In genomic region chr15:96393209-96393513, GRCh38 we compare ENCODE assay signal across 14 cellular contexts.
DNase-seq lines count a peak whose midpoint lies in the region; ATAC-seq, FAIRE-seq and TF ChIP-seq lines count a peak whose summit lies in the region.
"Had no signal": no experiment of that assay in that cellular context is flagged by ENCODE, and none has a peak within 500 bp of the region (broad histone marks: within the 10 kb centered on the region; RNA-seq: fewer than 3 reads in every experiment).

No MANE protein-coding gene starts in this region.

- FAIRE-seq in HepG2 (lab: Jason Lieb, UNC), result no peak

- ATAC-seq in HepG2 (no peak), left lobe of liver (peak; percentile 70)

- H3K36me3 Mint-ChIP-seq in activated naive CD4-positive, alpha-beta T cell treated with anti-CD3 and anti-CD28 coated beads, Interleukin-2, amount 10 ng/mL, durations not matched to agents 7 days and 5 days, result no peaks in the 10 kb centered on the region
- H3K36me3 Mint-ChIP-seq: CD4-positive, CD25-positive, alpha-beta regulatory T cell had no signal

- H3K9me3 ChIP-seq in liver (ENCODE audit: control insufficient read depth in 4 of 4, low read length in 3 of 4), result no peaks in the 10 kb centered on the region
- no peaks in the 10 kb centered on the region for H3K9me3 ChIP-seq in HepG2 (ENCODE audit: low read length)
- H3K9me3 ChIP-seq in adipocyte (ENCODE audit: control insufficient read depth, low read length), result no peaks in the 10 kb centered on the region
- H3K9me3 ChIP-seq in Karpas-422 (ENCODE audit: low read length), result peaks cover 20% of the 10 kb centered on the region
- H3K9me3 ChIP-seq: BLaER1 treated with 17β-estradiol and CSF1 and Interleukin-3, amounts not matched to agents 10 nM and 100 nM had no signal

- TF ChIP-seq RAD21 in liver (IDR thresholded peaks at IDR 0.05) (no peak), HepG2 (CRISPR knock-in tag; IDR thresholded peaks at IDR 0.05) (no peak)

- H3K9me3 Mint-ChIP-seq in activated naive CD4-positive, alpha-beta T cell treated with anti-CD3 and anti-CD28 coated beads, Interleukin-2, amount 10 ng/mL, durations not matched to agents 7 days and 5 days, result no peaks in the 10 kb centered on the region

- no peaks in the 10 kb centered on the region for H3K79me2 ChIP-seq in HepG2 (ENCODE audit: insufficient read depth, low read length)
- no peaks in the 10 kb centered on the region for H3K79me2 ChIP-seq in Karpas-422 (ENCODE audit: low read length)

- H3K27ac ChIP-seq in liver (ENCODE audit: low read depth in 1 of 2, low read length in 2 of 2) (peak overlapping the region in 1 of 2 donors; percentile 7), HepG2 (ENCODE audit: extremely low read length, insufficient read depth, low read length) (no peak overlapping the region), Karpas-422 (ENCODE audit: low read length) (no peak overlapping the region)
- H3K27ac ChIP-seq: BLaER1 treated with 17β-estradiol and CSF1 and Interleukin-3, amounts not matched to agents 10 nM and 100 nM had no signal

- H4K20me1 ChIP-seq in HepG2 (ENCODE audit: insufficient read depth, low read length), result no peaks in the 10 kb centered on the region
- H4K20me1 ChIP-seq in Karpas-422 (ENCODE audit: insufficient read depth, low read depth, low read length), result no peaks in the 10 kb centered on the region
- H4K20me1 ChIP-seq: BLaER1 treated with 17β-estradiol and CSF1 and Interleukin-3, amounts not matched to agents 10 nM and 100 nM had no signal

- TF ChIP-seq CTCF in liver (IDR thresholded peaks at IDR 0.05; ENCODE audit: low read depth, low read length, missing input control), result no peak
- TF ChIP-seq CTCF in HepG2 (CRISPR knock-in tag; IDR thresholded peaks at IDR 0.05), result no peak

- TF ChIP-seq EP300 in HepG2 (IDR thresholded peaks at IDR 0.05; ENCODE audit: low read depth in 2 of 2, low read length in 2 of 2) (no peak), HepG2 (CRISPR knock-in tag; IDR thresholded peaks at IDR 0.05; ENCODE audit: borderline replicate concordance) (no peak)

- H3K27ac Mint-ChIP-seq in activated naive CD4-positive, alpha-beta T cell treated with anti-CD3 and anti-CD28 coated beads, Interleukin-2, amount 10 ng/mL, durations not matched to agents 7 days and 5 days, result no peak overlapping the region
- H3K27ac Mint-ChIP-seq: CD4-positive, CD25-positive, alpha-beta regulatory T cell had no signal

- peak overlapping the region; percentile 46 to 49 (median 46) for H3K4me3 ChIP-seq in liver (ENCODE audit: low read depth in 1 of 3, low read length in 3 of 3)
- H3K4me3 ChIP-seq in HepG2 (replicated peaks in 1 of 3; ENCODE audit: insufficient read depth in 1 of 3, low read depth in 2 of 3, low read length in 3 of 3), result no peak overlapping the region
- peak overlapping the region; percentile 35 for H3K4me3 ChIP-seq in adipocyte (ENCODE audit: low read length)
- H3K4me3 ChIP-seq in Karpas-422 (ENCODE audit: low read length), result no peak overlapping the region
- H3K4me3 ChIP-seq: BLaER1 treated with 17β-estradiol and CSF1 and Interleukin-3, amounts not matched to agents 10 nM and 100 nM had no signal

- no peak overlapping the region for H3K4me3 Mint-ChIP-seq in activated naive CD4-positive, alpha-beta T cell treated with anti-CD3 and anti-CD28 coated beads, Interleukin-2, amount 10 ng/mL, durations not matched to agents 7 days and 5 days
- H3K4me3 Mint-ChIP-seq: CD4-positive, CD25-positive, alpha-beta regulatory T cell had no signal

- no peak for TF ChIP-seq POLR2A in HepG2 (IDR thresholded peaks at IDR 0.05; ENCODE audit: insufficient read depth in 1 of 2, low read depth in 2 of 2, low read length in 2 of 2)

- H3K9ac ChIP-seq in liver (ENCODE audit: low read depth in 1 of 2, low read length in 2 of 2), result no peak overlapping the region
- no peak overlapping the region for H3K9ac ChIP-seq in HepG2 (ENCODE audit: insufficient read depth, low read depth, low read length)
- H3K9ac ChIP-seq in adipocyte (ENCODE audit: low read length), result no peak overlapping the region
- H3K9ac ChIP-seq in Karpas-422 (ENCODE audit: low read length), result no peak overlapping the region
- H3K9ac ChIP-seq: BLaER1 treated with 17β-estradiol and CSF1 and Interleukin-3, amounts not matched to agents 10 nM and 100 nM had no signal

- H3K9me2 ChIP-seq in Karpas-422 (replicated peaks; ENCODE audit: insufficient read depth, low read length), result no peaks in the 10 kb centered on the region

- no peaks in the 10 kb centered on the region for H3K27me3 Mint-ChIP-seq in activated naive CD4-positive, alpha-beta T cell treated with anti-CD3 and anti-CD28 coated beads, Interleukin-2, amount 10 ng/mL, durations not matched to agents 7 days and 5 days
- H3K27me3 Mint-ChIP-seq: CD4-positive, CD25-positive, alpha-beta regulatory T cell had no signal

- H3K27me3 ChIP-seq in liver (ENCODE audit: control insufficient read depth in 4 of 4, insufficient read depth in 4 of 4, low read length in 3 of 4) (no peaks in the 10 kb centered on the region), HepG2 (ENCODE audit: control insufficient read depth in 1 of 2, insufficient read depth in 2 of 2, low read length in 2 of 2) (peaks cover 0 to 4% of the 10 kb centered on the region in 2 experiments; a peak in 1 of 5 replicates), adipocyte (replicated peaks; ENCODE audit: control insufficient read depth, insufficient read depth, low read length) (no peaks in the 10 kb centered on the region), Karpas-422 (ENCODE audit: low read length) (no peaks in the 10 kb centered on the region)
- H3K27me3 ChIP-seq: BLaER1 treated with 17β-estradiol and CSF1 and Interleukin-3, amounts not matched to agents 10 nM and 100 nM had no signal

- no peaks in the 10 kb centered on the region for H3K36me3 ChIP-seq in liver (ENCODE audit: control insufficient read depth in 4 of 4, insufficient read depth in 3 of 4, low read depth in 1 of 4, low read length in 3 of 4)
- no peaks in the 10 kb centered on the region for H3K36me3 ChIP-seq in HepG2 (replicated peaks in 1 of 2; ENCODE audit: control insufficient read depth in 1 of 2, insufficient read depth in 2 of 2, low read length in 2 of 2)
- H3K36me3 ChIP-seq in adipocyte (ENCODE audit: control insufficient read depth, insufficient read depth, low read length, severe bottlenecking), result no peaks in the 10 kb centered on the region
- no peaks in the 10 kb centered on the region for H3K36me3 ChIP-seq in Karpas-422 (ENCODE audit: insufficient read depth, low read length)
- H3K36me3 ChIP-seq: BLaER1 treated with 17β-estradiol and CSF1 and Interleukin-3, amounts not matched to agents 10 nM and 100 nM had no signal

- intact Hi-C loops in HepG2 (cut with micrococcal nuclease; ENCODE audit: unreplicated experiment), result no loop called here

- BruUV-seq in HepG2 (replicated peaks; lab: Mats Ljungman, UMichigan), result no TSS peak

- H3K4me1 ChIP-seq in liver (ENCODE audit: control insufficient read depth in 4 of 4, insufficient read depth in 4 of 4, low read length in 3 of 4) (peaks cover 0 to 6% (median 2%) of the 10 kb centered on the region in 4 donors), HepG2 (ENCODE audit: insufficient read depth, low read length) (peaks cover 7% of the 10 kb centered on the region; the same call in 1 of the 2 replicates), adipocyte (ENCODE audit: control insufficient read depth, insufficient read depth, low read length) (peaks cover 12% of the 10 kb centered on the region), Karpas-422 (ENCODE audit: low read length) (no peaks in the 10 kb centered on the region)
- H3K4me1 ChIP-seq: BLaER1 treated with 17β-estradiol and CSF1 and Interleukin-3, amounts not matched to agents 10 nM and 100 nM had no signal

- H3K4me2 ChIP-seq in HepG2 (ENCODE audit: low read depth, low read length), result no peak overlapping the region
- no peak overlapping the region for H3K4me2 ChIP-seq in Karpas-422 (ENCODE audit: low read depth, low read length, poor library complexity, severe bottlenecking)
- H3K4me2 ChIP-seq: BLaER1 treated with 17β-estradiol and CSF1 and Interleukin-3, amounts not matched to agents 10 nM and 100 nM had no signal

- WGBS in liver, result 39% methylated on average over 2 of the region's 2 CpGs
- 23% methylated on average over 2 of the region's 2 CpGs for WGBS in HepG2 (ENCODE audit: low lambda C conversion rate)

- H2AFZ ChIP-seq in HepG2 (ENCODE audit: low read length) (no peak overlapping the region), Karpas-422 (ENCODE audit: low read length) (no peak overlapping the region)

- no peaks in the 10 kb centered on the region for H3K4me1 Mint-ChIP-seq in activated naive CD4-positive, alpha-beta T cell treated with anti-CD3 and anti-CD28 coated beads, Interleukin-2, amount 10 ng/mL, durations not matched to agents 7 days and 5 days
- H3K4me1 Mint-ChIP-seq: CD4-positive, CD25-positive, alpha-beta regulatory T cell had no signal

- POLR2A ChIA-PET in HepG2 (lab: Yijun Ruan, JAX), result no interaction called here

- in situ Hi-C loops in HepG2 (cut with HindIII; ENCODE audit: extremely low pct_ligation_motif_present, low pct_unique_long_range_greater_than_20kb), result no loop called here

- CTCF ChIA-PET in HepG2 (lab: Yijun Ruan, JAX; ENCODE audit: low intra/inter-chr PET ratio, low total read pairs), result no interaction called here
- CTCF ChIA-PET in activated naive CD4-positive, alpha-beta T cell treated with anti-CD3 and anti-CD28 coated beads, Interleukin-2, amount 10 ng/mL, durations not matched to agents 7 days and 5 days (lab: Charles Lee), result no interaction called here

- DNase-seq in HepG2 (ENCODE audit: low spot score), result no peak
- no peak for DNase-seq in adipocyte (ENCODE audit: low read depth)
- no peak for DNase-seq in left lobe of liver (ENCODE audit: low spot score)
- DNase-seq in activated naive CD4-positive, alpha-beta T cell treated with anti-CD3 and anti-CD28 coated beads, Interleukin-2, amount 10 ng/mL, durations not matched to agents 7 days and 5 days, result no peak
- DNase-seq in NCI-H146 (lab: John Stamatoyannopoulos, UW), result no peak
- no peak for DNase-seq in Karpas-422
- DNase-seq: 8988T; ACHN; CD4-positive, CD25-positive, alpha-beta regulatory T cell; DMS53; GF-D8; HCEC 1CT had no signal

TF ChIP-seq in liver, 16 proteins besides CTCF, POLR2A, EP300 and RAD21:
- no peak for TF ChIP-seq FOXA2 (IDR thresholded peaks at IDR 0.05)
- TF ChIP-seq GABPA (IDR thresholded peaks at IDR 0.05 in 1 of 2, conservative IDR thresholded peaks at IDR 0.05 in 1 of 2), result no peak
- TF ChIP-seq HNF4A (conservative IDR thresholded peaks at IDR 0.05), result no peak

TF ChIP-seq in HepG2, 621 proteins besides CTCF, POLR2A, EP300 and RAD21:
- TF ChIP-seq IKZF4 (CRISPR knock-in tag; IDR thresholded peaks at IDR 0.05; ENCODE audit: borderline replicate concordance, low read depth, not compliant biosample characterization), result no peak
- TF ChIP-seq ZNF781 (CRISPR knock-in tag; IDR thresholded peaks at IDR 0.05; ENCODE audit: borderline replicate concordance, not compliant biosample characterization), result no peak
- TF ChIP-seq SRY (CRISPR knock-in tag; IDR thresholded peaks at IDR 0.05), result no peak
- TF ChIP-seq SNAPC2 (CRISPR knock-in tag; IDR thresholded peaks at IDR 0.05), result no peak
- no peak for TF ChIP-seq NR3C1 (CRISPR knock-in tag; IDR thresholded peaks at IDR 0.05)

Comparison
In these comparisons a context has a peak if more than half of its experiments do, and no peak if none do; other contexts are left out.
1. H3K4me3 ChIP-seq: peak in liver (3 of 3) and adipocyte (single experiment); none in HepG2 (0 of 3) and Karpas-422 (single experiment).